10 cellular contexts compared by ENCODE assay signal in genomic region chr15:68586274-68586961, GRCh38. TPM values are rescaled to one million over a fixed set of nuclear protein-coding genes. Genes with fewer than 3 reads are reported as not detected.
DNase-seq lines count a peak whose midpoint lies in the region; ATAC-seq, FAIRE-seq and TF ChIP-seq lines count a peak whose summit lies in the region.
"Had no signal": no experiment of that assay in that cellular context is flagged by ENCODE, and none has a peak within 500 bp of the region (broad histone marks: within the 10 kb centered on the region; RNA-seq: fewer than 3 reads in every experiment).

No MANE protein-coding gene starts in this region.

- H3K4me1 Mint-ChIP-seq in neural progenitor cell = peaks cover 76% of the 10 kb centered on the region
- H3K4me1 Mint-ChIP-seq in natural killer cell treated with Interleukin-12 subunit alpha and Interleukin-12 subunit beta and Interleukin-15 and Interleukin-18, amount 100 ng/mL, for 72 hours (ENCODE audit: low read depth in 2 of 2) = no peaks in the 10 kb centered on the region

- H3K79me2 ChIP-seq in neural progenitor cell (ENCODE audit: low read depth) (no peaks in the 10 kb centered on the region), Karpas-422 (ENCODE audit: low read length) (no peaks in the 10 kb centered on the region)

- no peaks in the 10 kb centered on the region for H3K9me3 Mint-ChIP-seq in neural progenitor cell
- no peaks in the 10 kb centered on the region for H3K9me3 Mint-ChIP-seq in natural killer cell treated with Interleukin-12 subunit alpha and Interleukin-12 subunit beta and Interleukin-15 and Interleukin-18, amount 100 ng/mL, for 72 hours

- FAIRE-seq in HTR-8/SVneo (lab: Jason Lieb, UNC) (peak; percentile 97), bronchial epithelial cell (lab: Jason Lieb, UNC) (peak; percentile 81)

- H3K27me3 Mint-ChIP-seq in neural progenitor cell (ENCODE audit: insufficient read depth, low read depth) = peaks cover 7% of the 10 kb centered on the region
- peaks cover 0 to 11% of the 10 kb centered on the region in 2 donors for H3K27me3 Mint-ChIP-seq in natural killer cell treated with Interleukin-12 subunit alpha and Interleukin-12 subunit beta and Interleukin-15 and Interleukin-18, amount 100 ng/mL, for 72 hours

- ATAC-seq in natural killer cell treated with Interleukin-12 subunit alpha and Interleukin-12 subunit beta and Interleukin-15 and Interleukin-18, amount 100 ng/mL, for 72 hours = no peak
- no peak for ATAC-seq in HG03439 (IDR thresholded peaks at IDR 0.05; ENCODE audit: unreplicated experiment)
- ATAC-seq: activated CD8-positive, alpha-beta T cell treated with anti-CD3 and anti-CD28 coated beads, Interleukin-2, amount 10 ng/mL, durations not matched to agents 7 days and 5 days had no signal

- H4K20me1 ChIP-seq in neural progenitor cell (ENCODE audit: low read depth) = no peaks in the 10 kb centered on the region
- H4K20me1 ChIP-seq in Karpas-422 (ENCODE audit: insufficient read depth, low read depth, low read length) = no peaks in the 10 kb centered on the region; the same call in 1 of the 2 replicates

- H3K27ac ChIP-seq in neural progenitor cell = no peak overlapping the region
- H3K27ac ChIP-seq in Karpas-422 (ENCODE audit: low read length) = no peak overlapping the region

- H3K27me3 ChIP-seq in bronchial epithelial cell (ENCODE audit: control insufficient read depth, insufficient read depth, low read length) = no peaks in the 10 kb centered on the region
- H3K27me3 ChIP-seq in neural progenitor cell = no peaks in the 10 kb centered on the region
- no peaks in the 10 kb centered on the region for H3K27me3 ChIP-seq in Karpas-422 (ENCODE audit: low read length)

- H3K4me3 ChIP-seq in bronchial epithelial cell (ENCODE audit: low read depth, low read length) (no peak overlapping the region), neural progenitor cell (no peak overlapping the region), Karpas-422 (ENCODE audit: low read length) (no peak overlapping the region)

- H3K4me1 ChIP-seq in neural progenitor cell = peaks cover 41% of the 10 kb centered on the region
- H3K4me1 ChIP-seq in Karpas-422 (ENCODE audit: low read length) = peaks cover 64% of the 10 kb centered on the region

- H2AFZ ChIP-seq in neural progenitor cell (replicated peaks) = no peak overlapping the region
- H2AFZ ChIP-seq in Karpas-422 (ENCODE audit: low read length) = no peak overlapping the region

- H3K36me3 ChIP-seq in bronchial epithelial cell (ENCODE audit: control insufficient read depth, insufficient read depth, low read length) (no peaks in the 10 kb centered on the region), neural progenitor cell (no peaks in the 10 kb centered on the region), Karpas-422 (ENCODE audit: insufficient read depth, low read length) (no peaks in the 10 kb centered on the region)

- peak; percentile 54 for DNase-seq in CD1c-positive myeloid dendritic cell (ENCODE audit: extremely low spot score)
- peak; percentile 81 for DNase-seq in HTR-8/SVneo (ENCODE audit: insufficient read length, low spot score)
- peak; percentile 87 for DNase-seq in bronchial epithelial cell (ENCODE audit: low read depth)
- DNase-seq in neural progenitor cell (ENCODE audit: low spot score) = no peak
- no peak for DNase-seq in natural killer cell treated with Interleukin-12 subunit alpha and Interleukin-12 subunit beta and Interleukin-15 and Interleukin-18, amount 100 ng/mL, for 72 hours (ENCODE audit: low spot score)
- no peak for DNase-seq in NCI-H1048 (lab: John Stamatoyannopoulos, UW)
- DNase-seq in Karpas-422 = no peak
- DNase-seq: activated CD8-positive, alpha-beta T cell treated with anti-CD3 and anti-CD28 coated beads, Interleukin-2, amount 10 ng/mL, durations not matched to agents 7 days and 5 days; NCI-H2171 had no signal

- no peaks in the 10 kb centered on the region for H3K9me3 ChIP-seq in neural progenitor cell (ENCODE audit: low read depth)
- H3K9me3 ChIP-seq in Karpas-422 (ENCODE audit: low read length) = no peaks in the 10 kb centered on the region

- peaks cover 5% of the 10 kb centered on the region for H3F3A ChIP-seq in neural progenitor cell (ENCODE audit: low read depth)

- H3K36me3 Mint-ChIP-seq in neural progenitor cell = no peaks in the 10 kb centered on the region
- H3K36me3 Mint-ChIP-seq in natural killer cell treated with Interleukin-12 subunit alpha and Interleukin-12 subunit beta and Interleukin-15 and Interleukin-18, amount 100 ng/mL, for 72 hours = no peaks in the 10 kb centered on the region

- no peak overlapping the region for H3K4me3 Mint-ChIP-seq in neural progenitor cell
- no peak overlapping the region for H3K4me3 Mint-ChIP-seq in natural killer cell treated with Interleukin-12 subunit alpha and Interleukin-12 subunit beta and Interleukin-15 and Interleukin-18, amount 100 ng/mL, for 72 hours
- H3K4me3 Mint-ChIP-seq: activated CD8-positive, alpha-beta T cell treated with anti-CD3 and anti-CD28 coated beads, Interleukin-2, amount 10 ng/mL, durations not matched to agents 7 days and 5 days had no signal

- peak overlapping the region; percentile 26 for H3K27ac Mint-ChIP-seq in neural progenitor cell
- H3K27ac Mint-ChIP-seq in natural killer cell treated with Interleukin-12 subunit alpha and Interleukin-12 subunit beta and Interleukin-15 and Interleukin-18, amount 100 ng/mL, for 72 hours = no peak overlapping the region
- H3K27ac Mint-ChIP-seq: activated CD8-positive, alpha-beta T cell treated with anti-CD3 and anti-CD28 coated beads, Interleukin-2, amount 10 ng/mL, durations not matched to agents 7 days and 5 days had no signal

- H3K9ac ChIP-seq in neural progenitor cell = no peak overlapping the region
- H3K9ac ChIP-seq in Karpas-422 (ENCODE audit: low read length) = no peak overlapping the region

- H3K4me2 ChIP-seq in neural progenitor cell = no peak overlapping the region
- H3K4me2 ChIP-seq in Karpas-422 (ENCODE audit: low read depth, low read length, poor library complexity, severe bottlenecking) = no peak overlapping the region

- H3K9me2 ChIP-seq in Karpas-422 (replicated peaks; ENCODE audit: insufficient read depth, low read length) = no peaks in the 10 kb centered on the region

- TF ChIP-seq CTCF in bronchial epithelial cell (IDR thresholded peaks at IDR 0.05; ENCODE audit: insufficient read depth, low read length, severe bottlenecking) (no peak), neural progenitor cell (IDR thresholded peaks at IDR 0.05) (no peak)

RNA-seq across cellular contexts. Expression of gene CORO2B, which starts 7.6 kb away (rescaled TPM):
- total RNA-seq in bronchial epithelial cell = under 0.01 TPM in 1 of 2 replicates, not detected in the other
- 1.0 and 3.3 TPM in 2 replicates for total RNA-seq in neural progenitor cell (ENCODE audit: low replicate concordance)
- not detected for total RNA-seq in natural killer cell treated with Interleukin-12 subunit alpha and Interleukin-12 subunit beta and Interleukin-15 and Interleukin-18, amount 100 ng/mL, for 72 hours
- 0.26 and 0.69 TPM in 2 replicates for total RNA-seq in Karpas-422 (2014; rRNA removed; shearing (Covaris generic); ENCODE audit: low replicate concordance)
- total RNA-seq: activated CD8-positive, alpha-beta T cell treated with anti-CD3 and anti-CD28 coated beads, Interleukin-2, amount 10 ng/mL, durations not matched to agents 7 days and 5 days had no signal

Comparison
In these comparisons a context has a peak if more than half of its experiments do, and no peak if none do; other contexts are left out.
1. DNase-seq: peak in CD1c-positive myeloid dendritic cell (single experiment), HTR-8/SVneo (single experiment) and bronchial epithelial cell (single experiment); none in neural progenitor cell (single experiment), natural killer cell treated with Interleukin-12 subunit alpha and Interleukin-12 subunit beta and Interleukin-15 and Interleukin-18, amount 100 ng/mL, for 72 hours (single experiment), NCI-H1048 (single experiment) and Karpas-422 (single experiment).